ENCODE assay signal across 1 cellular context in the genomic region with DNA sequence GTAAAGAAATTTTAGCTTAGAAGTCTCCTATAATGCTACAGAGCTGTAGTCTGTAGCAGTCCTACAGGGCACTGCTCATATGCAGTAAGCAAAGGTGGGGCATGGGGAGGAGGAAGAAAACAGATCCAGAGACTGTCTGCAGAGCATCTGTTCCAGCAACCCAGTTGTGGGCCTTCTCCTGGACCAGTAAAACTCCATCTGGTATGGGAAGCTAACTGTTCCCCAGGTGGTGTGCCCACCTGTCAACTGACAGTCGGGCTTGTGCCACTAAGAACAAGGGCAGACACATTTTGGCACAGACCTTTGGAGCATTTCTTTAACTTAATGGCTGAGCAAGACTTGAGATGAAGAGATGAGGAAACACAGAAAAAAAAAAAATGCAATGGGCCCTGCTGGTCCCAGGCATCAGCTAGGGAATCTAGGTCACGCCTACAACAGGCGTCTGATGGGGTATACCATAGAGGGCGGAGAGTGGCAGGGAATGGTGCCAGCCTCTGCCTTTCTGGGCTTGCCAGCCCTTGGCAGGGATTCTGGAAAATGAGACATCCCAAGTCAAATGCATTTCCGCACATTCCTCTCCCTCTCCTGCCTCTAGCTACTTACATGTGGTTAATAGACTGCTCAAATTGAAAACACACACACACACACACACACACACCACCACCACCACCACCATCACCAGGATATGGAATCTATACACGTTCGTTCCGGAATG.
TF ChIP-seq lines count a peak whose summit lies in the region.

No MANE protein-coding gene starts in this region.

TF ChIP-seq in A549, 52 proteins besides CTCF, POLR2A, EP300 and RAD21 (continued from another document):
- TF ChIP-seq, protein P1, sequence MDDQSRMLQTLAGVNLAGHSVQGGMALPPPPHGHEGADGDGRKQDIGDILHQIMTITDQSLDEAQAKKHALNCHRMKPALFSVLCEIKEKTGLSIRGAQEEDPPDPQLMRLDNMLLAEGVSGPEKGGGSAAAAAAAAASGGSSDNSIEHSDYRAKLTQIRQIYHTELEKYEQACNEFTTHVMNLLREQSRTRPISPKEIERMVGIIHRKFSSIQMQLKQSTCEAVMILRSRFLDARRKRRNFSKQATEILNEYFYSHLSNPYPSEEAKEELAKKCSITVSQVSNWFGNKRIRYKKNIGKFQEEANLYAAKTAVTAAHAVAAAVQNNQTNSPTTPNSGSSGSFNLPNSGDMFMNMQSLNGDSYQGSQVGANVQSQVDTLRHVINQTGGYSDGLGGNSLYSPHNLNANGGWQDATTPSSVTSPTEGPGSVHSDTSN (IDR thresholded peaks at IDR 0.05) = no peak
- TF ChIP-seq, protein P2, sequence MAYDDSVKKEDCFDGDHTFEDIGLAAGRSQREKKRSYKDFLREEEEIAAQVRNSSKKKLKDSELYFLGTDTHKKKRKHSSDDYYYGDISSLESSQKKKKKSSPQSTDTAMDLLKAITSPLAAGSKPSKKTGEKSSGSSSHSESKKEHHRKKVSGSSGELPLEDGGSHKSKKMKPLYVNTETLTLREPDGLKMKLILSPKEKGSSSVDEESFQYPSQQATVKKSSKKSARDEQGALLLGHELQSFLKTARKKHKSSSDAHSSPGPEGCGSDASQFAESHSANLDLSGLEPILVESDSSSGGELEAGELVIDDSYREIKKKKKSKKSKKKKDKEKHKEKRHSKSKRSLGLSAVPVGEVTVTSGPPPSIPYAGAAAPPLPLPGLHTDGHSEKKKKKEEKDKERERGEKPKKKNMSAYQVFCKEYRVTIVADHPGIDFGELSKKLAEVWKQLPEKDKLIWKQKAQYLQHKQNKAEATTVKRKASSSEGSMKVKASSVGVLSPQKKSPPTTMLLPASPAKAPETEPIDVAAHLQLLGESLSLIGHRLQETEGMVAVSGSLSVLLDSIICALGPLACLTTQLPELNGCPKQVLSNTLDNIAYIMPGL (CRISPR knock-in tag; IDR thresholded peaks at IDR 0.05; ENCODE audit: borderline replicate concordance) = no peak
- TF ChIP-seq, protein P3, sequence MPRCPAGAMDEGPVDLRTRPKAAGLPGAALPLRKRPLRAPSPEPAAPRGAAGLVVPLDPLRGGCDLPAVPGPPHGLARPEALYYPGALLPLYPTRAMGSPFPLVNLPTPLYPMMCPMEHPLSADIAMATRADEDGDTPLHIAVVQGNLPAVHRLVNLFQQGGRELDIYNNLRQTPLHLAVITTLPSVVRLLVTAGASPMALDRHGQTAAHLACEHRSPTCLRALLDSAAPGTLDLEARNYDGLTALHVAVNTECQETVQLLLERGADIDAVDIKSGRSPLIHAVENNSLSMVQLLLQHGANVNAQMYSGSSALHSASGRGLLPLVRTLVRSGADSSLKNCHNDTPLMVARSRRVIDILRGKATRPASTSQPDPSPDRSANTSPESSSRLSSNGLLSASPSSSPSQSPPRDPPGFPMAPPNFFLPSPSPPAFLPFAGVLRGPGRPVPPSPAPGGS (IDR thresholded peaks at IDR 0.05) = no peak
- TF ChIP-seq KDM5A (IDR thresholded peaks at IDR 0.05) = no peak
- TF ChIP-seq JUNB (IDR thresholded peaks at IDR 0.05) = no peak
- no peak for TF ChIP-seq EHMT2 (IDR thresholded peaks at IDR 0.05; ENCODE audit: low read depth)
- TF ChIP-seq NPAS2 (CRISPR knock-in tag; IDR thresholded peaks at IDR 0.05; ENCODE audit: borderline replicate concordance) = no peak
- TF ChIP-seq RNF2 (IDR thresholded peaks at IDR 0.05; ENCODE audit: borderline replicate concordance, low read depth) = no peak
TF ChIP-seq in A549: peak in this region for 0.
